In genomic region chr1:185238447-185238846, GRCh38 we compare ENCODE assay signal across 9 cellular contexts.
DNase-seq lines count a peak whose midpoint lies in the region; ATAC-seq, FAIRE-seq and TF ChIP-seq lines count a peak whose summit lies in the region.
"Had no signal": no experiment of that assay in that cellular context is flagged by ENCODE, and none has a peak within 500 bp of the region (broad histone marks: within the 10 kb centered on the region; RNA-seq: fewer than 3 reads in every experiment).

No MANE protein-coding gene starts in this region.

- CTCF ChIA-PET in BJ (lab: Yijun Ruan, JAX), result interaction anchor here (0.6 to 2.4 kb wide), 18 partner anchors 9 to 509 kb away, joined by 3 to 19 read pairs (median 4); no protein-coding TSS in a partner anchor

- H3K36me3 Mint-ChIP-seq in activated T-helper 17 cell treated with anti-CD3 and anti-CD28 coated beads, Interleukin-2, amount 50 U/mL, for 72 hours (ENCODE audit: low read depth), result no peaks in the 10 kb centered on the region

- H3K36me3 ChIP-seq in BJ (ENCODE audit: control insufficient read depth, insufficient read depth, low read length) (no peaks in the 10 kb centered on the region), left lung (no peaks in the 10 kb centered on the region)

- intact Hi-C loops in left lung (cut with DNase I), result no loop called here

- H3K27ac ChIP-seq in left lung, result no peak overlapping the region

- H3K9me3 ChIP-seq in left lung, result no peaks in the 10 kb centered on the region

- H3K4me1 ChIP-seq in left lung, result peaks cover 0 to 2% of the 10 kb centered on the region in 2 donors

- peak; percentile 33 for FAIRE-seq in H54 (lab: Jason Lieb, UNC)

- no peaks in the 10 kb centered on the region for H3K27me3 Mint-ChIP-seq in activated T-helper 17 cell treated with anti-CD3 and anti-CD28 coated beads, Interleukin-2, amount 50 U/mL, for 72 hours

- no peak for TF ChIP-seq POLR2A in H54 (IDR thresholded peaks at IDR 0.05; ENCODE audit: low read depth, low read length)

- H3K4me3 ChIP-seq in BJ (ENCODE audit: low read depth, low read length), result no peak overlapping the region
- no peak overlapping the region for H3K4me3 ChIP-seq in left lung

- POLR2A ChIA-PET in BJ (lab: Charles Lee), result no interaction called here

- peak overlapping the region; percentile 76 for H3K4me3 Mint-ChIP-seq in activated T-helper 17 cell treated with anti-CD3 and anti-CD28 coated beads, Interleukin-2, amount 50 U/mL, for 72 hours

- H3K27me3 ChIP-seq in BJ (ENCODE audit: control insufficient read depth, insufficient read depth, low read length) (no peaks in the 10 kb centered on the region), left lung (no peaks in the 10 kb centered on the region)

- peak; percentile 48 for TF ChIP-seq CTCF in BJ (IDR thresholded peaks at IDR 0.05; ENCODE audit: insufficient read depth, low read depth, low read length)
- TF ChIP-seq CTCF in left lung (IDR thresholded peaks at IDR 0.05), result no peak

- ATAC-seq in activated T-helper 17 cell treated with anti-CD3 and anti-CD28 coated beads, Interleukin-2, amount 50 U/mL, for 72 hours (replicated peaks), result peak; percentile 38
- ATAC-seq in left lung (peak; percentile 41), HG03280 (IDR thresholded peaks at IDR 0.05; ENCODE audit: unreplicated experiment) (no peak)

- H3K4me1 Mint-ChIP-seq in activated T-helper 17 cell treated with anti-CD3 and anti-CD28 coated beads, Interleukin-2, amount 50 U/mL, for 72 hours, result peaks cover 16% of the 10 kb centered on the region

- H3K9me3 Mint-ChIP-seq in activated T-helper 17 cell treated with anti-CD3 and anti-CD28 coated beads, Interleukin-2, amount 50 U/mL, for 72 hours, result no peaks in the 10 kb centered on the region

- DNase-seq in BJ (ENCODE audit: low read depth), result no peak
- DNase-seq in H54 (ENCODE audit: insufficient read length, low spot score), result no peak
- DNase-seq in left lung, result no peak
- no peak for DNase-seq in cerebellar cortex (ENCODE audit: low spot score)
- DNase-seq in NCI-H2029 treated with DMSO at 0.1 percent for 48 hours (lab: John Stamatoyannopoulos, UW), result no peak
- no peak for DNase-seq in NCI-H146 (lab: John Stamatoyannopoulos, UW)
- DNase-seq: effector CD8-positive, alpha-beta T cell had no signal

- no peak overlapping the region for H3K27ac Mint-ChIP-seq in activated T-helper 17 cell treated with anti-CD3 and anti-CD28 coated beads, Interleukin-2, amount 50 U/mL, for 72 hours
